In the genomic region with DNA sequence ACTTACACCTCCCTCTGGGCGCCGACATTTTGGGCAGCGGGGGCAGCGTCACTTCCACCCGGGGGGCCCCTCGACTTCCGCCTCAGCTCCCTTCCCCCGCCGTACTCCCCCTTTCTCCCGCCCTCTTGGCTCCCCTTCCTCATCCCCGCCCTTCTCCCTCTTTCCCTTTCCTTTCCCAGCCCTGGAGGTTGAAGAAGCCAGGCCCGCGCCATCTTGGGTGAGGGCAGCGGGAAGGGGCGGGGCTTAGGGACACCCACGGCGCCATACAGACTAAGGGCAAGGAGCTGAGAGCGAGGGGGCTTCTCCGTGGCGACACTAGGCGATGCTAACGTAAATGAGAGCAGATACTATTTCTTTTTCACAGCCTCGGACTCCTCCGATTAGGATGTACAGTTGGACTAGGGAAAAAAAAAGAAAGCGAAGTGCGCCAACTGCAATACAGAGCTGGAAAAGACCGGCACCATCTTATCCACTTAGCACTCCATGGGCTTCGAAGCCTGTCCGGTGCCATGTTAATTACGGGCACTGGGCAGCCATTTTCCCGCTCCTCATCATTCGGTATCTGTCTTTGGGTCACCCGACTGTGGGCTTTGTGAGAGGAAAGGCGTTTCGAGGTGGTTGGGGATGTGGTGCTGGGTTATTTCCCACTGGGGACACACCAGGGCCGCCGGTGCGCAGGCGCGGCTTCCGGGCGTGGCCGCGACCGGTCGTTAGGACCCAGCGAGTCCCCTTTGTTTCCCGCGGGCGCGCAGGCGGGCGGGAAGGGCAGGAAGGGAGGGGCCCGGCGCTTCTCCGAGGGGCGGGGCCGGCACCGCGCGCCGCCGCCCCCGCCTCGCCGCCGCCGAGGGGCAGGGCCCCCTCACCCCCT, we compare ENCODE assay signal across 8 cellular contexts. TPM values are rescaled to one million over a fixed set of nuclear protein-coding genes. Genes with fewer than 3 reads are reported as not detected.
DNase-seq lines count a peak whose midpoint lies in the region; ATAC-seq and FAIRE-seq lines count a peak whose summit lies in the region.

A gene with protein sequence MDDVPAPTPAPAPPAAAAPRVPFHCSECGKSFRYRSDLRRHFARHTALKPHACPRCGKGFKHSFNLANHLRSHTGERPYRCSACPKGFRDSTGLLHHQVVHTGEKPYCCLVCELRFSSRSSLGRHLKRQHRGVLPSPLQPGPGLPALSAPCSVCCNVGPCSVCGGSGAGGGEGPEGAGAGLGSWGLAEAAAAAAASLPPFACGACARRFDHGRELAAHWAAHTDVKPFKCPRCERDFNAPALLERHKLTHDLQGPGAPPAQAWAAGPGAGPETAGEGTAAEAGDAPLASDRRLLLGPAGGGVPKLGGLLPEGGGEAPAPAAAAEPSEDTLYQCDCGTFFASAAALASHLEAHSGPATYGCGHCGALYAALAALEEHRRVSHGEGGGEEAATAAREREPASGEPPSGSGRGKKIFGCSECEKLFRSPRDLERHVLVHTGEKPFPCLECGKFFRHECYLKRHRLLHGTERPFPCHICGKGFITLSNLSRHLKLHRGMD (minus strand): TSS at position 50 of the 868 bp plus-strand sequence. CDS start 1,652 bp downstream, outside the sequence.
A gene with protein sequence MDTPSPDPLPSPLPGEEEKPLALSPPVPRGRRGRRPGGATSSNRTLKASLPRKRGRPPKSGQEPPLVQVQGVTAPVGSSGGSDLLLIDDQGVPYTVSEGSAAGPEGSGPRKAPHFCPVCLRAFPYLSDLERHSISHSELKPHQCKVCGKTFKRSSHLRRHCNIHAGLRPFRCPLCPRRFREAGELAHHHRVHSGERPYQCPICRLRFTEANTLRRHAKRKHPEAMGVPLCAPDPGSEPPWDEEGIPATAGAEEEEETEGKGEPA (plus strand): TSS at position 821 of the 868 bp plus-strand sequence. CDS start 1,825 bp downstream, outside the sequence.

- peak within 1 kb of the TSS; percentile 100 for H4K91ac ChIP-seq in mesenchymal stem cell (ENCODE audit: low read length)

- H3K27me3 ChIP-seq in effector memory CD4-positive, alpha-beta T cell (replicated peaks; ENCODE audit: control insufficient read depth, insufficient read depth, low read length, poor library complexity, severe bottlenecking) = no peaks in the 10 kb centered on the region
- H3K27me3 ChIP-seq in mesenchymal stem cell (ENCODE audit: control insufficient read depth in 1 of 2, insufficient read depth in 1 of 2, low read length in 2 of 2) = no peaks in the 10 kb centered on the region

- H4K8ac ChIP-seq in mesenchymal stem cell (ENCODE audit: low read length) = peak within 1 kb of the TSS; percentile 99

- peak within 1 kb of the TSS; percentile 97 to 100 for H3K18ac ChIP-seq in mesenchymal stem cell (ENCODE audit: low read depth in 1 of 2, low read length in 2 of 2)

- peak; percentile 41 for ATAC-seq in GM21360 (IDR thresholded peaks at IDR 0.05; ENCODE audit: unreplicated experiment)

- FAIRE-seq in HTR-8/SVneo (lab: Jason Lieb, UNC) = peak; percentile 82

- H3K9ac ChIP-seq in mesenchymal stem cell (ENCODE audit: low read length) = peak within 1 kb of the TSS; percentile 99

- DNase-seq in CMK (ENCODE audit: low read depth) = peak; percentile 100
- DNase-seq in HTR-8/SVneo (ENCODE audit: insufficient read length, low spot score) = peak; percentile 86
- DNase-seq in NOMO-1 treated with DMSO at 0.1 percent for 48 hours (lab: John Stamatoyannopoulos, UW; ENCODE audit: unreplicated experiment) = peak; percentile 99
- DNase-seq in effector memory CD4-positive, alpha-beta T cell = peak; percentile 90 to 96 (median 95)
- DNase-seq in mesenchymal stem cell = peak; percentile 99
- peak; percentile 90 for DNase-seq in stimulated activated CD8-positive, alpha-beta memory T cell treated with anti-CD3 and anti-CD28 coated beads, Interleukin-12 subunit alpha, Interleukin-12 subunit beta, amount 100 ng/mL, for 24 hours (ENCODE audit: extremely low read depth)

- H3K4ac ChIP-seq in mesenchymal stem cell (ENCODE audit: low read depth in 1 of 2, low read length in 2 of 2) = peak within 1 kb of the TSS; percentile 98 to 99

- H3K9me3 ChIP-seq in effector memory CD4-positive, alpha-beta T cell (ENCODE audit: control insufficient read depth, low read length) = no peaks in the 10 kb centered on the region
- no peaks in the 10 kb centered on the region for H3K9me3 ChIP-seq in mesenchymal stem cell (ENCODE audit: control insufficient read depth, low read length)

- H3K4me1 ChIP-seq in effector memory CD4-positive, alpha-beta T cell (ENCODE audit: control insufficient read depth, insufficient read depth, low read length, poor library complexity, severe bottlenecking) = peaks cover 10% of the 10 kb centered on the region
- H3K4me1 ChIP-seq in mesenchymal stem cell (ENCODE audit: control insufficient read depth, insufficient read depth, low read depth, low read length) = peaks cover 16% of the 10 kb centered on the region

- peak within 1 kb of the TSS; percentile 97 for H2BK120ac ChIP-seq in mesenchymal stem cell (ENCODE audit: low read depth, low read length)

- H3K23ac ChIP-seq in mesenchymal stem cell (ENCODE audit: low read length in 2 of 2) = peak within 1 kb of the TSS in 1 of 2 experiments; percentile 73

- POLR2A ChIA-PET in activated CD8-positive, alpha-beta memory T cell treated with anti-CD3 and anti-CD28 coated beads for 36 hours (lab: Charles Lee) = interaction anchor here (1.0 to 1.8 kb wide), 11 partner anchors 12 to 345 kb away, joined by 3 to 9 read pairs (median 5); a partner anchor contains a TSS

- peak within 1 kb of the TSS; percentile 92 for H2AK5ac ChIP-seq in mesenchymal stem cell (ENCODE audit: low read length, severe bottlenecking)

- CTCF ChIA-PET in activated CD8-positive, alpha-beta memory T cell treated with anti-CD3 and anti-CD28 coated beads for 36 hours (lab: Charles Lee) = interaction anchor here (0.6 to 2.0 kb wide), 8 partner anchors 13 to 95 kb away, joined by 3 to 10 read pairs (median 6); a partner anchor contains a TSS

- peak within 1 kb of the TSS; percentile 86 for H3K4me2 ChIP-seq in mesenchymal stem cell (ENCODE audit: low read length, poor library complexity, severe bottlenecking)

- peak within 1 kb of the TSS; percentile 72 for H3K4me3 ChIP-seq in effector memory CD4-positive, alpha-beta T cell (ENCODE audit: insufficient read depth, low read depth, low read length, poor library complexity, severe bottlenecking)
- H3K4me3 ChIP-seq in mesenchymal stem cell (ENCODE audit: insufficient read depth in 1 of 2, low read depth in 1 of 2, low read length in 2 of 2) = peak within 1 kb of the TSS; percentile 80 to 98

- H3K27ac ChIP-seq in effector memory CD4-positive, alpha-beta T cell (ENCODE audit: insufficient read depth, low read length, poor library complexity, severe bottlenecking) = peak within 1 kb of the TSS; percentile 92
- peak within 1 kb of the TSS; percentile 97 for H3K27ac ChIP-seq in mesenchymal stem cell (ENCODE audit: low read length, poor library complexity, severe bottlenecking)

- WGBS in mesenchymal stem cell = 0% methylated on average over 29 of the region's 68 CpGs

- H3K79me1 ChIP-seq in mesenchymal stem cell (replicated peaks; ENCODE audit: low read length, poor library complexity, severe bottlenecking) = peaks cover 42% of the 10 kb centered on the region

- peak within 1 kb of the TSS; percentile 97 for H2BK5ac ChIP-seq in mesenchymal stem cell (ENCODE audit: low read depth, low read length, poor library complexity, severe bottlenecking)

- H3K14ac ChIP-seq in mesenchymal stem cell (ENCODE audit: low read length in 2 of 2) = peak within 1 kb of the TSS in 1 of 2 experiments; percentile 91

- peaks cover 8% of the 10 kb centered on the region for H3K36me3 ChIP-seq in effector memory CD4-positive, alpha-beta T cell (ENCODE audit: control insufficient read depth, insufficient read depth, low read length)
- peaks cover 27 to 45% of the 10 kb centered on the region in 2 experiments for H3K36me3 ChIP-seq in mesenchymal stem cell (ENCODE audit: control insufficient read depth in 1 of 2, insufficient read depth in 2 of 2, low read depth in 1 of 2, low read length in 2 of 2)

- peak within 1 kb of the TSS; percentile 99 for H2BK15ac ChIP-seq in mesenchymal stem cell (ENCODE audit: low read depth, poor library complexity, severe bottlenecking)

- H2BK12ac ChIP-seq in mesenchymal stem cell (ENCODE audit: low read length in 2 of 2) = peak within 1 kb of the TSS; percentile 70 to 75

- peak within 1 kb of the TSS; percentile 85 for H2AFZ ChIP-seq in mesenchymal stem cell (ENCODE audit: low read depth, low read length)

RNA-seq across cellular contexts. Expression of the first gene that starts in this region (rescaled TPM):
- 10 to 100 TPM; 17.4 to 17.8 TPM for total RNA-seq in activated CD8-positive, alpha-beta memory T cell treated with anti-CD3 and anti-CD28 coated beads for 36 hours
- polyA plus RNA-seq in mesenchymal stem cell (2013, experiment 1 of 2) = 8.5 TPM
- 8.9 TPM for polyA plus RNA-seq in mesenchymal stem cell (2013, experiment 2 of 2)

RNA-seq across cellular contexts. Expression of the second gene that starts in this region (rescaled TPM):
- total RNA-seq in activated CD8-positive, alpha-beta memory T cell treated with anti-CD3 and anti-CD28 coated beads for 36 hours = 10 to 100 TPM; 11.9 to 13.2 TPM
- polyA plus RNA-seq in mesenchymal stem cell (2013, experiment 1 of 2) = 8.4 TPM
- polyA plus RNA-seq in mesenchymal stem cell (2013, experiment 2 of 2) = 9.2 TPM

Comparison
In these comparisons a context has a peak if more than half of its experiments do, and no peak if none do; other contexts are left out.
1. Peak in every context shown above with its lines: DNase-seq, ATAC-seq, H3K4me3 ChIP-seq and H3K27ac ChIP-seq.